Comparison of ENCODE assay signal across 21 cellular contexts in genomic region chr3:111872948-111873347, GRCh38.
"Had no signal": no experiment of that assay in that cellular context is flagged by ENCODE, and none has a peak within 500 bp of the region (broad histone marks: within the 10 kb centered on the region; RNA-seq: fewer than 3 reads in every experiment).

No MANE protein-coding gene starts in this region.

- H3K27ac Mint-ChIP-seq: activated CD4-positive, alpha-beta memory T cell treated with anti-CD3 and anti-CD28 coated beads, Interleukin-2, amount 10 ng/mL, durations not matched to agents 7 days and 5 days; activated CD8-positive, alpha-beta memory T cell treated with anti-CD3 and anti-CD28 coated beads, Interleukin-2, amount 10 ng/mL, durations not matched to agents 7 days and 5 days; activated naive CD8-positive, alpha-beta T cell treated with anti-CD3 and anti-CD28 coated beads for 36 hours; stimulated activated naive CD8-positive, alpha-beta T cell treated with anti-CD3 and anti-CD28 coated beads, Interleukin-15, Interleukin-2, amounts not matched to agents 100 ng/mL and 50 ng/mL, for 24 hours; T-helper 2 cell treated with Interferon-gamma antibody and Interleukin-4, amounts not matched to agents 5 μg/mL and 100 μg/mL, for 36 hours had no signal

- H3K27me3 ChIP-seq: body of pancreas, colonic mucosa, gastrocnemius medialis, right atrium auricular region, upper lobe of right lung had no signal

- ATAC-seq: activated CD8-positive, alpha-beta memory T cell treated with anti-CD3 and anti-CD28 coated beads, Interleukin-2, amount 10 ng/mL, durations not matched to agents 7 days and 5 days; body of pancreas; gastrocnemius medialis; upper lobe of right lung had no signal

- H3K36me3 Mint-ChIP-seq: activated CD8-positive, alpha-beta memory T cell treated with anti-CD3 and anti-CD28 coated beads, Interleukin-2, amount 10 ng/mL, durations not matched to agents 7 days and 5 days; activated naive CD8-positive, alpha-beta T cell treated with anti-CD3 and anti-CD28 coated beads for 36 hours had no signal

- DNase-seq: activated CD4-positive, alpha-beta memory T cell treated with anti-CD3 and anti-CD28 coated beads, Interleukin-2, amount 10 ng/mL, durations not matched to agents 7 days and 5 days; activated CD4-positive, alpha-beta T cell treated with anti-CD3 and anti-CD28 coated beads for 4 hours; activated CD8-positive, alpha-beta memory T cell treated with anti-CD3 and anti-CD28 coated beads, Interleukin-2, amount 10 ng/mL, durations not matched to agents 7 days and 5 days; activated naive CD4-positive, alpha-beta T cell; activated naive CD8-positive, alpha-beta T cell treated with anti-CD3 and anti-CD28 coated beads for 36 hours; amniotic stem cell; body of pancreas; colonic mucosa; gastrocnemius medialis; midbrain; stimulated activated CD4-positive, alpha-beta T cell treated with anti-CD3 and anti-CD28 coated beads, Interleukin-15, amount 100 ng/mL, for 24 hours; stimulated activated CD4-positive, alpha-beta T cell treated with anti-CD3 and anti-CD28 coated beads, Interleukin-2, amount 100 ng/mL, for 48 hours; upper lobe of right lung had no signal

- H3K27ac ChIP-seq: body of pancreas, colonic mucosa, gastrocnemius medialis, prostate gland, upper lobe of right lung had no signal

- H3K27me3 Mint-ChIP-seq: activated CD4-positive, alpha-beta memory T cell treated with anti-CD3 and anti-CD28 coated beads, Interleukin-2, amount 10 ng/mL, durations not matched to agents 7 days and 5 days; activated CD8-positive, alpha-beta memory T cell treated with anti-CD3 and anti-CD28 coated beads, Interleukin-2, amount 10 ng/mL, durations not matched to agents 7 days and 5 days; activated naive CD8-positive, alpha-beta T cell treated with anti-CD3 and anti-CD28 coated beads for 36 hours; stimulated activated naive CD8-positive, alpha-beta T cell treated with anti-CD3 and anti-CD28 coated beads, Interleukin-15, Interleukin-2, amounts not matched to agents 100 ng/mL and 50 ng/mL, for 24 hours had no signal

- FAIRE-seq: TTC549 had no signal

- H3K4me1 Mint-ChIP-seq: activated CD4-positive, alpha-beta memory T cell treated with anti-CD3 and anti-CD28 coated beads, Interleukin-2, amount 10 ng/mL, durations not matched to agents 7 days and 5 days; activated CD8-positive, alpha-beta memory T cell treated with anti-CD3 and anti-CD28 coated beads, Interleukin-2, amount 10 ng/mL, durations not matched to agents 7 days and 5 days; activated naive CD8-positive, alpha-beta T cell treated with anti-CD3 and anti-CD28 coated beads for 36 hours had no signal

- H3K9me3 Mint-ChIP-seq: activated CD4-positive, alpha-beta memory T cell treated with anti-CD3 and anti-CD28 coated beads, Interleukin-2, amount 10 ng/mL, durations not matched to agents 7 days and 5 days; activated naive CD8-positive, alpha-beta T cell treated with anti-CD3 and anti-CD28 coated beads for 36 hours; stimulated activated naive CD8-positive, alpha-beta T cell treated with anti-CD3 and anti-CD28 coated beads, Interleukin-15, Interleukin-2, amounts not matched to agents 100 ng/mL and 50 ng/mL, for 24 hours; T-helper 2 cell treated with Interferon-gamma antibody and Interleukin-4, amounts not matched to agents 5 μg/mL and 100 μg/mL, for 36 hours had no signal

- H3K9me3 ChIP-seq: body of pancreas, colonic mucosa, gastrocnemius medialis, prostate gland, right atrium auricular region, upper lobe of right lung had no signal

- H3K4me3 Mint-ChIP-seq: activated CD4-positive, alpha-beta memory T cell treated with anti-CD3 and anti-CD28 coated beads, Interleukin-2, amount 10 ng/mL, durations not matched to agents 7 days and 5 days; activated CD8-positive, alpha-beta memory T cell treated with anti-CD3 and anti-CD28 coated beads, Interleukin-2, amount 10 ng/mL, durations not matched to agents 7 days and 5 days; activated naive CD8-positive, alpha-beta T cell treated with anti-CD3 and anti-CD28 coated beads for 36 hours; stimulated activated naive CD8-positive, alpha-beta T cell treated with anti-CD3 and anti-CD28 coated beads, Interleukin-15, Interleukin-2, amounts not matched to agents 100 ng/mL and 50 ng/mL, for 24 hours; T-helper 2 cell treated with Interferon-gamma antibody and Interleukin-4, amounts not matched to agents 5 μg/mL and 100 μg/mL, for 36 hours; WTC11 had no signal

- H3K4me3 ChIP-seq: body of pancreas, colonic mucosa, gastrocnemius medialis, lung, prostate gland, right atrium auricular region, skin epidermis, upper lobe of right lung had no signal

- H3K36me3 ChIP-seq: colonic mucosa, gastrocnemius medialis, prostate gland, right atrium auricular region, upper lobe of right lung had no signal

- H3K4me1 ChIP-seq: colonic mucosa, gastrocnemius medialis, prostate gland, upper lobe of right lung had no signal
